In genomic region chr3:101102678-101103296, GRCh38 we compare ENCODE assay signal across 15 cellular contexts.
A peak's percentile ranks its signal among the peaks of the same experiment; 100 is the strongest.
DNase-seq lines count a peak whose midpoint lies in the region; ATAC-seq and TF ChIP-seq lines count a peak whose summit lies in the region.
"Had no signal": no experiment of that assay in that cellular context is flagged by ENCODE, and none has a peak within 500 bp of the region (broad histone marks: within the 10 kb centered on the region; RNA-seq: fewer than 3 reads in every experiment).

No MANE protein-coding gene starts in this region.

- no peak overlapping the region for H2BK5ac ChIP-seq in IMR-90 (ENCODE audit: low read depth, low read length, poor library complexity, severe bottlenecking)

- H4K20me1 ChIP-seq in IMR-90 (ENCODE audit: insufficient read depth, low read length): no peaks in the 10 kb centered on the region

- no peak for TF ChIP-seq RAD21 in IMR-90 (IDR thresholded peaks at IDR 0.05; ENCODE audit: low read length)

- H3K9me1 ChIP-seq in IMR-90 (ENCODE audit: insufficient read depth, low read length): 0 out of 2 replicates have a peak, but pooled peaks cover 5% of the 10 kb centered on the region

- no peak overlapping the region for H3K27ac ChIP-seq in IMR-90 (ENCODE audit: insufficient read depth, low read length)
- peak overlapping the region in 3 of 4 donors; percentile 8 to 46 (median 44) for H3K27ac ChIP-seq in gastroesophageal sphincter
- peak overlapping the region; percentile 10 to 54 (median 29) for H3K27ac ChIP-seq in sigmoid colon
- H3K27ac ChIP-seq: C4-2B had no signal

- no peak overlapping the region for H3K56ac ChIP-seq in IMR-90 (ENCODE audit: extremely low read depth, insufficient read depth, low read length)

- H3K36me3 ChIP-seq in IMR-90 (ENCODE audit: control insufficient read depth, insufficient read depth, low read length): no peaks in the 10 kb centered on the region
- no peaks in the 10 kb centered on the region for H3K36me3 ChIP-seq in gastroesophageal sphincter
- no peaks in the 10 kb centered on the region for H3K36me3 ChIP-seq in sigmoid colon
- H3K36me3 ChIP-seq: BE2C, HAP-1 had no signal

- intact Hi-C loops in IMR-90 (cut with micrococcal nuclease): no loop called here
- intact Hi-C loops in sigmoid colon (cut with DNase I): no loop called here

- no peak overlapping the region for H3K14ac ChIP-seq in IMR-90 (replicated peaks; ENCODE audit: low read depth, low read length)

- TF ChIP-seq POLR2A in IMR-90 (IDR thresholded peaks at IDR 0.05; ENCODE audit: low read depth, low read length): no peak
- no peak for TF ChIP-seq POLR2A in gastroesophageal sphincter (IDR thresholded peaks at IDR 0.05)
- TF ChIP-seq POLR2A in sigmoid colon (IDR thresholded peaks at IDR 0.05): no peak

- H2AFZ ChIP-seq in IMR-90 (replicated peaks; ENCODE audit: low read length, poor library complexity): no peak overlapping the region

- DNase-seq in H4 (ENCODE audit: low spot score) (peak; percentile 61), IMR-90 (peak; percentile 59), sigmoid colon (no peak), SKM-1 (lab: John Stamatoyannopoulos, UW; ENCODE audit: unreplicated experiment) (no peak), Ammon's horn (ENCODE audit: low spot score) (no peak), hepatic stellate cell (ENCODE audit: low spot score) (no peak)
- DNase-seq: BE2C; CD4-positive, alpha-beta memory T cell; DMS79; EL; GDM1; GOT3 had no signal

- H3K9me3 ChIP-seq in IMR-90 (ENCODE audit: control insufficient read depth, insufficient read depth, low read length): no peaks in the 10 kb centered on the region; the same call in 1 of the 2 replicates
- peaks cover 0 to 2% (median 0%) of the 10 kb centered on the region in 3 donors for H3K9me3 ChIP-seq in gastroesophageal sphincter
- no peaks in the 10 kb centered on the region for H3K9me3 ChIP-seq in sigmoid colon
- H3K9me3 ChIP-seq: BE2C, HAP-1 had no signal

- no peak overlapping the region for H3K4ac ChIP-seq in IMR-90 (ENCODE audit: low read depth, low read length)

- TF ChIP-seq CTCF in IMR-90 (conservative IDR thresholded peaks at IDR 0.05; ENCODE audit: low read depth, low read length): no peak
- TF ChIP-seq CTCF in gastroesophageal sphincter (IDR thresholded peaks at IDR 0.05): no peak
- TF ChIP-seq CTCF in sigmoid colon (IDR thresholded peaks at IDR 0.05): no peak

- CTCF ChIA-PET in IMR-90 (lab: Yijun Ruan, JAX): no interaction called here

- in situ Hi-C loops in IMR-90 (cut with MboI; ENCODE audit: low sequenced_read_pairs): no loop called here

- H3K27me3 ChIP-seq in IMR-90 (ENCODE audit: control insufficient read depth, insufficient read depth, low read length) (no peaks in the 10 kb centered on the region), gastroesophageal sphincter (no peaks in the 10 kb centered on the region), sigmoid colon (no peaks in the 10 kb centered on the region)
- H3K27me3 ChIP-seq: BE2C had no signal

- H2BK20ac ChIP-seq in IMR-90 (ENCODE audit: low read depth, low read length): no peak overlapping the region

- H2BK15ac ChIP-seq in IMR-90 (ENCODE audit: low read depth, low read length): no peak overlapping the region

- dilution Hi-C loops in IMR-90 (cut with HindIII; ENCODE audit: low sequenced_read_pairs, unreplicated experiment): no loop called here

- no peak overlapping the region for H4K5ac ChIP-seq in IMR-90 (ENCODE audit: low read depth, low read length)

- H2AK9ac ChIP-seq in IMR-90 (replicated peaks; ENCODE audit: low read depth, low read length, poor library complexity): no peak overlapping the region

- TF ChIP-seq EP300 in gastroesophageal sphincter (IDR thresholded peaks at IDR 0.05) (no peak), sigmoid colon (IDR thresholded peaks at IDR 0.05) (peak; percentile 61 to 89 (median 83))

- H2AK5ac ChIP-seq in IMR-90 (ENCODE audit: low read depth, low read length): no peak overlapping the region

- ATAC-seq in IMR-90 (ENCODE audit: low read depth) (peak; percentile 59), gastroesophageal sphincter (no peak)

- H3K18ac ChIP-seq in IMR-90 (ENCODE audit: low read depth, low read length): no peak overlapping the region

- H3K4me1 ChIP-seq in IMR-90 (ENCODE audit: control insufficient read depth, insufficient read depth, low read length): no peaks in the 10 kb centered on the region
- peaks cover 0 to 23% (median 2%) of the 10 kb centered on the region in 3 donors for H3K4me1 ChIP-seq in gastroesophageal sphincter
- peaks cover 0 to 26% (median 9%) of the 10 kb centered on the region in 4 donors for H3K4me1 ChIP-seq in sigmoid colon
- H3K4me1 ChIP-seq: HAP-1 had no signal

- no peak overlapping the region for H4K8ac ChIP-seq in IMR-90 (ENCODE audit: low read depth in 2 of 2, low read length in 2 of 2)

- POLR2A ChIA-PET in IMR-90 (lab: Charles Lee; ENCODE audit: unreplicated experiment): no interaction called here

- no peaks in the 10 kb centered on the region for H3K79me1 ChIP-seq in IMR-90 (ENCODE audit: low read depth in 1 of 2, low read length in 2 of 2)

- H3K9ac ChIP-seq in IMR-90 (ENCODE audit: low read depth, low read length): no peak overlapping the region

- no peak overlapping the region for H3K23ac ChIP-seq in IMR-90 (ENCODE audit: low read depth, low read length)

- no peak overlapping the region for H3K4me3 ChIP-seq in IMR-90 (ENCODE audit: insufficient read depth, low read depth, low read length)
- H3K4me3 ChIP-seq in gastroesophageal sphincter: no peak overlapping the region
- H3K4me3 ChIP-seq in sigmoid colon: no peak overlapping the region
- H3K4me3 ChIP-seq: HAP-1 had no signal

- H4K91ac ChIP-seq in IMR-90 (ENCODE audit: insufficient read depth, low read depth, low read length): no peak overlapping the region

- H2BK120ac ChIP-seq in IMR-90 (ENCODE audit: low read depth, low read length): no peak overlapping the region

- no CpG with 5 or more reads among the region's 4 CpGs for WGBS in IMR-90 (ENCODE audit: extremely low coverage in 2 of 2, insufficient read length in 1 of 2), 2 experiments
- 5 to 16% methylated on average over 4 of the region's 4 CpGs for WGBS in gastroesophageal sphincter (ENCODE audit: low coverage in 1 of 2), 2 donors
- 12 to 37% methylated on average over 4 of the region's 4 CpGs for WGBS in sigmoid colon, 2 donors

- no TSS peak for BruUV-seq in IMR-90 (replicated peaks; lab: Mats Ljungman, UMichigan)

- 0 out of 2 replicates have a peak overlapping the region, but pooled peaks have one; percentile 46 for H3K4me2 ChIP-seq in IMR-90 (ENCODE audit: low read depth, low read length)

TF ChIP-seq in IMR-90, 13 proteins besides CTCF, POLR2A, EP300 and RAD21:
- TF ChIP-seq SMC3 (IDR thresholded peaks at IDR 0.05; ENCODE audit: low read depth, low read length) (no peak), FOS (IDR thresholded peaks at IDR 0.05; ENCODE audit: low read depth, low read length) (no peak), RCOR1 (IDR thresholded peaks at IDR 0.05; ENCODE audit: insufficient replicate concordance, low read length) (no peak), CEBPB (IDR thresholded peaks at IDR 0.05; ENCODE audit: low read depth, low read length) (no peak), MXI1 (IDR thresholded peaks at IDR 0.05; ENCODE audit: borderline replicate concordance, low read depth, low read length) (no peak)
- TF ChIP-seq, protein P1, sequence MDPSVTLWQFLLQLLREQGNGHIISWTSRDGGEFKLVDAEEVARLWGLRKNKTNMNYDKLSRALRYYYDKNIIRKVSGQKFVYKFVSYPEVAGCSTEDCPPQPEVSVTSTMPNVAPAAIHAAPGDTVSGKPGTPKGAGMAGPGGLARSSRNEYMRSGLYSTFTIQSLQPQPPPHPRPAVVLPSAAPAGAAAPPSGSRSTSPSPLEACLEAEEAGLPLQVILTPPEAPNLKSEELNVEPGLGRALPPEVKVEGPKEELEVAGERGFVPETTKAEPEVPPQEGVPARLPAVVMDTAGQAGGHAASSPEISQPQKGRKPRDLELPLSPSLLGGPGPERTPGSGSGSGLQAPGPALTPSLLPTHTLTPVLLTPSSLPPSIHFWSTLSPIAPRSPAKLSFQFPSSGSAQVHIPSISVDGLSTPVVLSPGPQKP (IDR thresholded peaks at IDR 0.05; ENCODE audit: borderline replicate concordance, low read depth, low read length): no peak
- TF ChIP-seq, protein P2, sequence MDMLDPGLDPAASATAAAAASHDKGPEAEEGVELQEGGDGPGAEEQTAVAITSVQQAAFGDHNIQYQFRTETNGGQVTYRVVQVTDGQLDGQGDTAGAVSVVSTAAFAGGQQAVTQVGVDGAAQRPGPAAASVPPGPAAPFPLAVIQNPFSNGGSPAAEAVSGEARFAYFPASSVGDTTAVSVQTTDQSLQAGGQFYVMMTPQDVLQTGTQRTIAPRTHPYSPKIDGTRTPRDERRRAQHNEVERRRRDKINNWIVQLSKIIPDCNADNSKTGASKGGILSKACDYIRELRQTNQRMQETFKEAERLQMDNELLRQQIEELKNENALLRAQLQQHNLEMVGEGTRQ (IDR thresholded peaks at IDR 0.05; ENCODE audit: low read depth, low read length): no peak

Comparison
In these comparisons a context has a peak if more than half of its experiments do, and no peak if none do; other contexts are left out.
1. DNase-seq: peak in H4 (single experiment) and IMR-90 (single experiment); none in sigmoid colon (single experiment), SKM-1 (single experiment), Ammon's horn (single experiment) and hepatic stellate cell (single experiment).